In the genomic region with DNA sequence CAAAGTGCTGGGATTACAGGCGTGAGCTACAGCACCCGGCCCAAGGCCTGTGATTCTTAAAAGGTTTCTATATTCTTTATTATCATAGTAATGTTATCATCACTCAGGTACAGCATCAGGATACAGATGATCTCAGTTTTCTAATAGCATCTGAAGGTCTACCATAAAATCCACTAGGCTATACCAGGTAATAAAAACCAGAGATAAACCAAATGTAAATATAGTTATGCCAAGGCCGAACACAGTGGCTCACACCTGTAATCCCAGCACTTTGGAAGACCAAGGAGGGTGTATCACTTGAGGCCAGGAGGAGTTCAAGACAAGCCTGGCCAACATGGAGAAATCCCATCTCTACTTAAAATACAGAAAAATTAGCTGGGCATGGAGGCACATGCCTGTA, we compare ENCODE assay signal across 11 cellular contexts.
"Had no signal": no experiment of that assay in that cellular context is flagged by ENCODE, and none has a peak within 500 bp of the region (broad histone marks: within the 10 kb centered on the region; RNA-seq: fewer than 3 reads in every experiment).

No MANE protein-coding gene starts in this region.

- H3K4me3 Mint-ChIP-seq: GM23338, H9, HFFc6 had no signal

- FAIRE-seq: H1, H54 had no signal

- H3K9me3 ChIP-seq: HAP-1 had no signal

- H3K4me3 ChIP-seq: GM23248, GM23338, HAP-1 had no signal

- ATAC-seq: GM23338, HCT116 had no signal

- H3K27ac ChIP-seq: GM23248 had no signal

- H3K4me1 Mint-ChIP-seq: H9 had no signal

- H3K27ac Mint-ChIP-seq: GM23338, H9, HFFc6 had no signal

- DNase-seq: GM23248, GOT3, H7, H9, HCEC 1CT, HFFc6 had no signal

- H3K9me3 Mint-ChIP-seq: GM23338, H9, HFFc6 had no signal
